ENCODE assay signal across 1 cellular context in genomic region chr21:45055861-45056260, GRCh38.
TF ChIP-seq lines count a peak whose summit lies in the region.

No MANE protein-coding gene starts in this region.

TF ChIP-seq in IMR-90, 13 proteins besides CTCF, POLR2A, EP300 and RAD21:
- TF ChIP-seq, protein P1, sequence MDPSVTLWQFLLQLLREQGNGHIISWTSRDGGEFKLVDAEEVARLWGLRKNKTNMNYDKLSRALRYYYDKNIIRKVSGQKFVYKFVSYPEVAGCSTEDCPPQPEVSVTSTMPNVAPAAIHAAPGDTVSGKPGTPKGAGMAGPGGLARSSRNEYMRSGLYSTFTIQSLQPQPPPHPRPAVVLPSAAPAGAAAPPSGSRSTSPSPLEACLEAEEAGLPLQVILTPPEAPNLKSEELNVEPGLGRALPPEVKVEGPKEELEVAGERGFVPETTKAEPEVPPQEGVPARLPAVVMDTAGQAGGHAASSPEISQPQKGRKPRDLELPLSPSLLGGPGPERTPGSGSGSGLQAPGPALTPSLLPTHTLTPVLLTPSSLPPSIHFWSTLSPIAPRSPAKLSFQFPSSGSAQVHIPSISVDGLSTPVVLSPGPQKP (IDR thresholded peaks at IDR 0.05; ENCODE audit: borderline replicate concordance, low read depth, low read length): no peak
- TF ChIP-seq RCOR1 (IDR thresholded peaks at IDR 0.05; ENCODE audit: insufficient replicate concordance, low read length) (no peak), FOS (IDR thresholded peaks at IDR 0.05; ENCODE audit: low read depth, low read length) (no peak), MAZ (IDR thresholded peaks at IDR 0.05; ENCODE audit: borderline replicate concordance, low read depth, low read length) (no peak)
